In the genomic region with DNA sequence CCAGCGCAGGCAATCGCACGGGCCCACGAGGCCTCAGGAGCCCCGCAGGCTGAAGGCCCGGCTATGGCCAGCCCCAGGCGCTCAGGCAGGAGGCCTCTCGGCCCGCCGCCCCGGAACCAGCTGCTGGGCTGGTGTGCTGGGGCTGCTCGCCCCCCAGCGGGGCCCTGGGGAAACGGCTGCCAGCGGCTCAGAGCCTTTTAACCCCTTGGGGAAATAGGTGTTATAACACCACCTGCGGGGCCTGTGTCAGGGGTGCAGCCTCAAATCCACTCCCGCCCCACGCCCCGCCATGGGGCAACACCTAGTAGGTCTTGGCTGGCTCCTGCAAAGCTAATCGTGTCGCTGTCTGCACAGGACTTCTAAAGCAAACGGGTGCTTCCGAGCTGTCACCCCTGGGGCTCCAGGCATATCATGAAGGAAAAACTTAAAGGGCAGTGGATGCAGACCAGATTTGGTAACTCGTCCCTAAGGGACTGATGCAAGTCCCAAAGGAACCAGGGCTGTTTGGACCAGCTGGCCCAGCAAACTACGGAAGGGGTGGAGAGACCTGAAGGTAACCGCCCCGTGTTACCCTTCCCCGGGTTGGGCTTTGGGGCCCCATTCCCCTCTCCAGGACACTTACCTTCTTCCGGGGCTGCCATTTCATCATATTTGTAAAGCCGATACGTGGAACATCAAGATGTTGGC, we compare ENCODE assay signal across 8 cellular contexts.
DNase-seq lines count a peak whose midpoint lies in the region; ATAC-seq and TF ChIP-seq lines count a peak whose summit lies in the region.

No MANE protein-coding gene starts in this region.

- peak overlapping the region; percentile 73 to 79 for H3K27ac ChIP-seq in testis

- ATAC-seq in Right ventricle myocardium superior (ENCODE audit: poor library complexity) (peak; percentile 94), omental fat pad (ENCODE audit: low FRiP score) (peak; percentile 77), HG02840 (IDR thresholded peaks at IDR 0.05; ENCODE audit: low FRiP score, unreplicated experiment) (no peak)

- peak overlapping the region; percentile 49 for H3K4me3 ChIP-seq in H7 (ENCODE audit: insufficient read depth, low read depth, low read length)
- H3K4me3 ChIP-seq in testis: peak overlapping the region; percentile 46 to 62

- TF ChIP-seq CTCF in AG09319 (IDR thresholded peaks at IDR 0.05; ENCODE audit: low read depth, low read length): peak; percentile 74
- TF ChIP-seq CTCF in omental fat pad (IDR thresholded peaks at IDR 0.05): no peak
- peak; percentile 54 to 71 (median 55) for TF ChIP-seq CTCF in testis (IDR thresholded peaks at IDR 0.05)

- TF ChIP-seq POLR2A in testis (IDR thresholded peaks at IDR 0.05): no peak

- H3K27me3 ChIP-seq in H7 (ENCODE audit: control insufficient read depth, insufficient read depth, low read length): no peaks in the 10 kb centered on the region
- H3K27me3 ChIP-seq in testis: no peaks in the 10 kb centered on the region

- 4 to 6% methylated on average over 18 to 31 of the region's 31 CpGs for WGBS in testis, 2 donors

- intact Hi-C loops in Right ventricle myocardium superior (cut with DNase I): loop anchor here (10.0 kb wide), 2 partner anchors 178 to 388 kb away; no protein-coding TSS in a partner anchor
- intact Hi-C loops in testis (cut with DNase I; ENCODE audit: low total_unique reads): no loop called here

- DNase-seq in AG09319 (ENCODE audit: extremely low read depth, low read depth) (peak; percentile 38), H7 (peak; percentile 92), SKM-1 (lab: John Stamatoyannopoulos, UW; ENCODE audit: unreplicated experiment) (peak; percentile 44), Right ventricle myocardium superior (peak; percentile 88), omental fat pad (ENCODE audit: low spot score) (no peak), testis (peak; percentile 85)
- DNase-seq in activated naive CD8-positive, alpha-beta T cell treated with anti-CD3 and anti-CD28 coated beads, Interleukin-2, amount 50 U/mL, for 16 hours (ENCODE audit: low read depth, low spot score): peak; percentile 54

- H3K36me3 ChIP-seq in H7 (replicated peaks; ENCODE audit: control insufficient read depth, insufficient read depth, low read length) (no peaks in the 10 kb centered on the region), testis (ENCODE audit: low read depth, missing control alignments) (no peaks in the 10 kb centered on the region)

- H3K9me3 ChIP-seq in testis: no peaks in the 10 kb centered on the region

- H3K4me1 ChIP-seq in testis: peaks cover 18% of the 10 kb centered on the region

Comparison
In these comparisons a context has a peak if more than half of its experiments do, and no peak if none do; other contexts are left out.
1. CTCF ChIP-seq: peak in AG09319 (single experiment) and testis (3 of 3); none in omental fat pad (0 of 3).